In genomic region chr3:71225951-71226564, GRCh38 we compare ENCODE assay signal across 9 cellular contexts.
DNase-seq lines count a peak whose midpoint lies in the region; ATAC-seq and TF ChIP-seq lines count a peak whose summit lies in the region.
"Had no signal": no experiment of that assay in that cellular context is flagged by ENCODE, and none has a peak within 500 bp of the region (broad histone marks: within the 10 kb centered on the region; RNA-seq: fewer than 3 reads in every experiment).

No MANE protein-coding gene starts in this region.

- H3K9me3 Mint-ChIP-seq in Calu3 (ENCODE audit: low read depth, unreplicated experiment): peaks cover 2% of the 10 kb centered on the region

- CTCF ChIA-PET in Calu3 (lab: Charles Lee): no interaction called here

- no peaks in the 10 kb centered on the region for H3K36me3 ChIP-seq in OCI-LY3 (replicated peaks; ENCODE audit: low read depth, low read length)
- H3K36me3 ChIP-seq in heart left ventricle: no peaks in the 10 kb centered on the region
- H3K36me3 ChIP-seq in transverse colon: no peaks in the 10 kb centered on the region
- H3K36me3 ChIP-seq: BLaER1 had no signal

- peak; percentile 19 to 48 (median 38) for ATAC-seq in heart left ventricle

- H3K27me3 ChIP-seq in OCI-LY3 (ENCODE audit: low read depth, low read length) (no peaks in the 10 kb centered on the region), heart left ventricle (no peaks in the 10 kb centered on the region), transverse colon (no peaks in the 10 kb centered on the region)
- H3K27me3 ChIP-seq: BLaER1 had no signal

- peak overlapping the region; percentile 99 for H3K4me2 ChIP-seq in OCI-LY3 (ENCODE audit: low read length)

- peak overlapping the region; percentile 81 for H2AFZ ChIP-seq in OCI-LY3 (ENCODE audit: low read depth, low read length)

- DNase-seq in activated T-cell treated with anti-CD3 and anti-CD28 coated beads, Interleukin-2, amount 50 U/mL, for 1 hour: peak; percentile 35
- DNase-seq in activated T-cell treated with anti-CD3 and anti-CD28 coated beads for 4 hours (no peak), heart left ventricle (peak in 1 of 5 donors; percentile 33), transverse colon (no peak), DMS153 (lab: John Stamatoyannopoulos, UW) (no peak), Calu3 (no peak)
- DNase-seq in effector CD4-positive, alpha-beta T cell: no peak

- H3K79me2 ChIP-seq in OCI-LY3 (ENCODE audit: low read length): no peaks in the 10 kb centered on the region

- in situ Hi-C loops in transverse colon (cut with MboI; ENCODE audit: low pct_ligation_motif_present in 1 of 4, low pct_unique_long_range_greater_than_20kb in 1 of 4, low sequenced_read_pairs in 3 of 4): no loop called here

- peaks cover 61% of the 10 kb centered on the region for H3K4me1 ChIP-seq in OCI-LY3 (ENCODE audit: low read length)
- H3K4me1 ChIP-seq in heart left ventricle: peaks cover 0 to 37% (median 25%) of the 10 kb centered on the region in 12 donors
- peaks cover 0 to 25% (median 9%) of the 10 kb centered on the region in 4 donors for H3K4me1 ChIP-seq in transverse colon

- intact Hi-C loops in heart left ventricle (cut with DNase I) (loop anchor here in 2 of 10 donors (5.0 to 10.0 kb wide), 2 partner anchors 91 to 356 kb away; partner anchors contain the start of gene FOXP1 (in 1 of the 2)), transverse colon (cut with DNase I; ENCODE audit: low total_unique reads) (no loop called here), Calu3 (cut with micrococcal nuclease; ENCODE audit: unreplicated experiment) (no loop called here)

- no peak overlapping the region for H3K27ac Mint-ChIP-seq in Calu3 (ENCODE audit: unreplicated experiment)

- TF ChIP-seq CTCF in OCI-LY3 (IDR thresholded peaks at IDR 0.05; ENCODE audit: low read depth, low read length): no peak
- no peak for TF ChIP-seq CTCF in heart left ventricle (IDR thresholded peaks at IDR 0.05)
- no peak for TF ChIP-seq CTCF in transverse colon (IDR thresholded peaks at IDR 0.05)
- no peak for TF ChIP-seq CTCF in Calu3 (IDR thresholded peaks at IDR 0.05; ENCODE audit: unreplicated experiment)

- 28 to 57% (median 48%) methylated on average over 4 of the region's 4 CpGs for WGBS in heart left ventricle, 4 donors
- WGBS in transverse colon (ENCODE audit: low coverage in 1 of 2), 2 donors: 40 to 41% methylated on average over 2 to 4 of the region's 4 CpGs

- H3K27ac ChIP-seq in OCI-LY3 (ENCODE audit: low read length) (peak overlapping the region; percentile 83), heart left ventricle (peak overlapping the region; percentile 18 to 82 (median 68)), transverse colon (peak overlapping the region; percentile 63 to 74 (median 68))
- H3K27ac ChIP-seq: BLaER1 had no signal

- H3K9me3 ChIP-seq in OCI-LY3 (ENCODE audit: insufficient read depth, low read length) (no peaks in the 10 kb centered on the region), heart left ventricle (no peaks in the 10 kb centered on the region), transverse colon (no peaks in the 10 kb centered on the region)
- H3K9me3 ChIP-seq: BLaER1 had no signal

- H3K4me3 Mint-ChIP-seq in Calu3 (ENCODE audit: low read depth, unreplicated experiment): no peak overlapping the region

- H3K4me3 ChIP-seq in OCI-LY3 (ENCODE audit: low read length) (peak overlapping the region; percentile 83), heart left ventricle (peak overlapping the region in 10 of 12 donors; percentile 14 to 53 (median 42)), transverse colon (no peak overlapping the region)
- H3K4me3 ChIP-seq: BLaER1 had no signal

- no peaks in the 10 kb centered on the region for H3K4me1 Mint-ChIP-seq in Calu3 (ENCODE audit: low read depth, unreplicated experiment)

- TF ChIP-seq EP300 in transverse colon (IDR thresholded peaks at IDR 0.05; ENCODE audit: low read depth): no peak

- H3K9ac ChIP-seq in OCI-LY3 (ENCODE audit: low read length): peak overlapping the region; percentile 88
- H3K9ac ChIP-seq: BLaER1 had no signal

- H4K20me1 ChIP-seq in OCI-LY3 (ENCODE audit: insufficient read depth, low read length): no peaks in the 10 kb centered on the region
- H4K20me1 ChIP-seq: BLaER1 had no signal

- H3K27me3 Mint-ChIP-seq in Calu3 (ENCODE audit: unreplicated experiment): no peaks in the 10 kb centered on the region

- no TSS peak for BruUV-seq in Calu3 (replicated peaks; lab: Mats Ljungman, UMichigan)

- no peak for TF ChIP-seq POLR2A in heart left ventricle (IDR thresholded peaks at IDR 0.05)
- TF ChIP-seq POLR2A in transverse colon (IDR thresholded peaks at IDR 0.05): no peak

- H3K36me3 Mint-ChIP-seq in Calu3 (ENCODE audit: insufficient read depth, unreplicated experiment): no peaks in the 10 kb centered on the region

Comparison
In these comparisons a context has a peak if more than half of its experiments do, and no peak if none do; other contexts are left out.
1. H3K4me3 ChIP-seq: peak in OCI-LY3 (single experiment) and heart left ventricle (10 of 12); none in transverse colon (0 of 4).
2. Peak in every context shown above with its lines, with median percentiles within 50 percentile points of each other: H3K27ac ChIP-seq.